1 cellular context compared by ENCODE assay signal in genomic region chr6:44003345-44004061, GRCh38.
TF ChIP-seq lines count a peak whose summit lies in the region.

No MANE protein-coding gene starts in this region.

TF ChIP-seq in GM12878, 131 proteins besides CTCF, POLR2A, EP300 and RAD21 (continued from another document and continues in another):
- TF ChIP-seq, protein P1, sequence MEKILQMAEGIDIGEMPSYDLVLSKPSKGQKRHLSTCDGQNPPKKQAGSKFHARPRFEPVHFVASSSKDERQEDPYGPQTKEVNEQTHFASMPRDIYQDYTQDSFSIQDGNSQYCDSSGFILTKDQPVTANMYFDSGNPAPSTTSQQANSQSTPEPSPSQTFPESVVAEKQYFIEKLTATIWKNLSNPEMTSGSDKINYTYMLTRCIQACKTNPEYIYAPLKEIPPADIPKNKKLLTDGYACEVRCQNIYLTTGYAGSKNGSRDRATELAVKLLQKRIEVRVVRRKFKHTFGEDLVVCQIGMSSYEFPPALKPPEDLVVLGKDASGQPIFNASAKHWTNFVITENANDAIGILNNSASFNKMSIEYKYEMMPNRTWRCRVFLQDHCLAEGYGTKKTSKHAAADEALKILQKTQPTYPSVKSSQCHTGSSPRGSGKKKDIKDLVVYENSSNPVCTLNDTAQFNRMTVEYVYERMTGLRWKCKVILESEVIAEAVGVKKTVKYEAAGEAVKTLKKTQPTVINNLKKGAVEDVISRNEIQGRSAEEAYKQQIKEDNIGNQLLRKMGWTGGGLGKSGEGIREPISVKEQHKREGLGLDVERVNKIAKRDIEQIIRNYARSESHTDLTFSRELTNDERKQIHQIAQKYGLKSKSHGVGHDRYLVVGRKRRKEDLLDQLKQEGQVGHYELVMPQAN (conservative IDR thresholded peaks at IDR 0.05) = no peak
- TF ChIP-seq POLR2AphosphoS5 (IDR thresholded peaks at IDR 0.05; ENCODE audit: low read length) (0 out of 2 replicates have a peak, but pooled peaks have one; percentile 46), RCOR1 (conservative IDR thresholded peaks at IDR 0.05; ENCODE audit: low read depth, low read length) (no peak), RELA (IDR thresholded peaks at IDR 0.05; ENCODE audit: borderline replicate concordance, partially characterized antibody) (no peak), RUNX3 (IDR thresholded peaks at IDR 0.05; ENCODE audit: low read length) (no peak), TBL1XR1 (IDR thresholded peaks at IDR 0.05; ENCODE audit: low read depth, low read length) (no peak), EGR1 (IDR thresholded peaks at IDR 0.05; ENCODE audit: borderline replicate concordance in 1 of 2, low read depth in 2 of 2, low read length in 2 of 2) (no peak), SMAD1 (IDR thresholded peaks at IDR 0.05; ENCODE audit: low read depth, partially characterized antibody) (no peak), JUNB (IDR thresholded peaks at IDR 0.05) (no peak), TAF1 (IDR thresholded peaks at IDR 0.05; ENCODE audit: borderline replicate concordance, low read depth, low read length) (no peak), STAT3 (IDR thresholded peaks at IDR 0.05; ENCODE audit: low read depth, low read length) (no peak), CHD1 (IDR thresholded peaks at IDR 0.05; ENCODE audit: low read depth, low read length) (no peak), TCF3 (IDR thresholded peaks at IDR 0.05; ENCODE audit: borderline replicate concordance, insufficient read depth, low read depth, low read length) (no peak), SPI1 (IDR thresholded peaks at IDR 0.05; ENCODE audit: borderline replicate concordance, insufficient read depth, low read depth, low read length) (no peak), NRF1 (conservative IDR thresholded peaks at IDR 0.05; ENCODE audit: low read depth, low read length) (no peak), HSF1 (IDR thresholded peaks at IDR 0.05; ENCODE audit: low read depth, low read length) (no peak), E2F4 (IDR thresholded peaks at IDR 0.05; ENCODE audit: low read depth, low read length) (no peak), MTA2 (IDR thresholded peaks at IDR 0.05; ENCODE audit: low read depth) (peak; percentile 54; the same call in 1 of the 2 replicates), RFX5 (IDR thresholded peaks at IDR 0.05; ENCODE audit: low read depth, low read length) (no peak), ESRRA (IDR thresholded peaks at IDR 0.05; ENCODE audit: low read length) (no peak), NBN (IDR thresholded peaks at IDR 0.05) (0 out of 2 replicates have a peak, but pooled peaks have one; percentile 78), ZNF217 (IDR thresholded peaks at IDR 0.05) (0 out of 2 replicates have a peak, but pooled peaks have one; percentile 12), BHLHE40 (IDR thresholded peaks at IDR 0.05; ENCODE audit: borderline replicate concordance in 1 of 2, low read depth in 2 of 2, low read length in 1 of 2) (peak in 1 of 2 experiments; percentile 28; a peak in 1 of 4 replicates), IRF5 (IDR thresholded peaks at IDR 0.05; ENCODE audit: borderline replicate concordance) (no peak), MEF2B (IDR thresholded peaks at IDR 0.05; ENCODE audit: partially characterized antibody, poor library complexity, severe bottlenecking) (peak; percentile 55), BACH1 (IDR thresholded peaks at IDR 0.05; ENCODE audit: borderline replicate concordance) (0 out of 2 replicates have a peak, but pooled peaks have one; percentile 8), RELB (IDR thresholded peaks at IDR 0.05; ENCODE audit: low read depth) (0 out of 2 replicates have a peak, but pooled peaks have one; percentile 70), CBX5 (IDR thresholded peaks at IDR 0.05; ENCODE audit: low read depth) (no peak), PBX3 (IDR thresholded peaks at IDR 0.05; ENCODE audit: insufficient replicate concordance, low read depth, low read length) (no peak)
- TF ChIP-seq, protein P2, sequence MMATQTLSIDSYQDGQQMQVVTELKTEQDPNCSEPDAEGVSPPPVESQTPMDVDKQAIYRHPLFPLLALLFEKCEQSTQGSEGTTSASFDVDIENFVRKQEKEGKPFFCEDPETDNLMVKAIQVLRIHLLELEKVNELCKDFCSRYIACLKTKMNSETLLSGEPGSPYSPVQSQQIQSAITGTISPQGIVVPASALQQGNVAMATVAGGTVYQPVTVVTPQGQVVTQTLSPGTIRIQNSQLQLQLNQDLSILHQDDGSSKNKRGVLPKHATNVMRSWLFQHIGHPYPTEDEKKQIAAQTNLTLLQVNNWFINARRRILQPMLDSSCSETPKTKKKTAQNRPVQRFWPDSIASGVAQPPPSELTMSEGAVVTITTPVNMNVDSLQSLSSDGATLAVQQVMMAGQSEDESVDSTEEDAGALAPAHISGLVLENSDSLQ (IDR thresholded peaks at IDR 0.05) = no peak
- TF ChIP-seq, protein P3, sequence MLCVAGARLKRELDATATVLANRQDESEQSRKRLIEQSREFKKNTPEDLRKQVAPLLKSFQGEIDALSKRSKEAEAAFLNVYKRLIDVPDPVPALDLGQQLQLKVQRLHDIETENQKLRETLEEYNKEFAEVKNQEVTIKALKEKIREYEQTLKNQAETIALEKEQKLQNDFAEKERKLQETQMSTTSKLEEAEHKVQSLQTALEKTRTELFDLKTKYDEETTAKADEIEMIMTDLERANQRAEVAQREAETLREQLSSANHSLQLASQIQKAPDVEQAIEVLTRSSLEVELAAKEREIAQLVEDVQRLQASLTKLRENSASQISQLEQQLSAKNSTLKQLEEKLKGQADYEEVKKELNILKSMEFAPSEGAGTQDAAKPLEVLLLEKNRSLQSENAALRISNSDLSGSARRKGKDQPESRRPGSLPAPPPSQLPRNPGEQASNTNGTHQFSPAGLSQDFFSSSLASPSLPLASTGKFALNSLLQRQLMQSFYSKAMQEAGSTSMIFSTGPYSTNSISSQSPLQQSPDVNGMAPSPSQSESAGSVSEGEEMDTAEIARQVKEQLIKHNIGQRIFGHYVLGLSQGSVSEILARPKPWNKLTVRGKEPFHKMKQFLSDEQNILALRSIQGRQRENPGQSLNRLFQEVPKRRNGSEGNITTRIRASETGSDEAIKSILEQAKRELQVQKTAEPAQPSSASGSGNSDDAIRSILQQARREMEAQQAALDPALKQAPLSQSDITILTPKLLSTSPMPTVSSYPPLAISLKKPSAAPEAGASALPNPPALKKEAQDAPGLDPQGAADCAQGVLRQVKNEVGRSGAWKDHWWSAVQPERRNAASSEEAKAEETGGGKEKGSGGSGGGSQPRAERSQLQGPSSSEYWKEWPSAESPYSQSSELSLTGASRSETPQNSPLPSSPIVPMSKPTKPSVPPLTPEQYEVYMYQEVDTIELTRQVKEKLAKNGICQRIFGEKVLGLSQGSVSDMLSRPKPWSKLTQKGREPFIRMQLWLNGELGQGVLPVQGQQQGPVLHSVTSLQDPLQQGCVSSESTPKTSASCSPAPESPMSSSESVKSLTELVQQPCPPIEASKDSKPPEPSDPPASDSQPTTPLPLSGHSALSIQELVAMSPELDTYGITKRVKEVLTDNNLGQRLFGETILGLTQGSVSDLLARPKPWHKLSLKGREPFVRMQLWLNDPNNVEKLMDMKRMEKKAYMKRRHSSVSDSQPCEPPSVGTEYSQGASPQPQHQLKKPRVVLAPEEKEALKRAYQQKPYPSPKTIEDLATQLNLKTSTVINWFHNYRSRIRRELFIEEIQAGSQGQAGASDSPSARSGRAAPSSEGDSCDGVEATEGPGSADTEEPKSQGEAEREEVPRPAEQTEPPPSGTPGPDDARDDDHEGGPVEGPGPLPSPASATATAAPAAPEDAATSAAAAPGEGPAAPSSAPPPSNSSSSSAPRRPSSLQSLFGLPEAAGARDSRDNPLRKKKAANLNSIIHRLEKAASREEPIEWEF (IDR thresholded peaks at IDR 0.05; ENCODE audit: insufficient replicate concordance, low read depth, low read length) = no peak
- TF ChIP-seq, protein P4, sequence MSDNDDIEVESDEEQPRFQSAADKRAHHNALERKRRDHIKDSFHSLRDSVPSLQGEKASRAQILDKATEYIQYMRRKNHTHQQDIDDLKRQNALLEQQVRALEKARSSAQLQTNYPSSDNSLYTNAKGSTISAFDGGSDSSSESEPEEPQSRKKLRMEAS (IDR thresholded peaks at IDR 0.05; ENCODE audit: low read depth, low read length) = peak; percentile 22; the same call in 1 of the 2 replicates
- TF ChIP-seq, protein P5, sequence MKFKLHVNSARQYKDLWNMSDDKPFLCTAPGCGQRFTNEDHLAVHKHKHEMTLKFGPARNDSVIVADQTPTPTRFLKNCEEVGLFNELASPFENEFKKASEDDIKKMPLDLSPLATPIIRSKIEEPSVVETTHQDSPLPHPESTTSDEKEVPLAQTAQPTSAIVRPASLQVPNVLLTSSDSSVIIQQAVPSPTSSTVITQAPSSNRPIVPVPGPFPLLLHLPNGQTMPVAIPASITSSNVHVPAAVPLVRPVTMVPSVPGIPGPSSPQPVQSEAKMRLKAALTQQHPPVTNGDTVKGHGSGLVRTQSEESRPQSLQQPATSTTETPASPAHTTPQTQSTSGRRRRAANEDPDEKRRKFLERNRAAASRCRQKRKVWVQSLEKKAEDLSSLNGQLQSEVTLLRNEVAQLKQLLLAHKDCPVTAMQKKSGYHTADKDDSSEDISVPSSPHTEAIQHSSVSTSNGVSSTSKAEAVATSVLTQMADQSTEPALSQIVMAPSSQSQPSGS (IDR thresholded peaks at IDR 0.05; ENCODE audit: low read length) = no peak
- TF ChIP-seq, protein P6, sequence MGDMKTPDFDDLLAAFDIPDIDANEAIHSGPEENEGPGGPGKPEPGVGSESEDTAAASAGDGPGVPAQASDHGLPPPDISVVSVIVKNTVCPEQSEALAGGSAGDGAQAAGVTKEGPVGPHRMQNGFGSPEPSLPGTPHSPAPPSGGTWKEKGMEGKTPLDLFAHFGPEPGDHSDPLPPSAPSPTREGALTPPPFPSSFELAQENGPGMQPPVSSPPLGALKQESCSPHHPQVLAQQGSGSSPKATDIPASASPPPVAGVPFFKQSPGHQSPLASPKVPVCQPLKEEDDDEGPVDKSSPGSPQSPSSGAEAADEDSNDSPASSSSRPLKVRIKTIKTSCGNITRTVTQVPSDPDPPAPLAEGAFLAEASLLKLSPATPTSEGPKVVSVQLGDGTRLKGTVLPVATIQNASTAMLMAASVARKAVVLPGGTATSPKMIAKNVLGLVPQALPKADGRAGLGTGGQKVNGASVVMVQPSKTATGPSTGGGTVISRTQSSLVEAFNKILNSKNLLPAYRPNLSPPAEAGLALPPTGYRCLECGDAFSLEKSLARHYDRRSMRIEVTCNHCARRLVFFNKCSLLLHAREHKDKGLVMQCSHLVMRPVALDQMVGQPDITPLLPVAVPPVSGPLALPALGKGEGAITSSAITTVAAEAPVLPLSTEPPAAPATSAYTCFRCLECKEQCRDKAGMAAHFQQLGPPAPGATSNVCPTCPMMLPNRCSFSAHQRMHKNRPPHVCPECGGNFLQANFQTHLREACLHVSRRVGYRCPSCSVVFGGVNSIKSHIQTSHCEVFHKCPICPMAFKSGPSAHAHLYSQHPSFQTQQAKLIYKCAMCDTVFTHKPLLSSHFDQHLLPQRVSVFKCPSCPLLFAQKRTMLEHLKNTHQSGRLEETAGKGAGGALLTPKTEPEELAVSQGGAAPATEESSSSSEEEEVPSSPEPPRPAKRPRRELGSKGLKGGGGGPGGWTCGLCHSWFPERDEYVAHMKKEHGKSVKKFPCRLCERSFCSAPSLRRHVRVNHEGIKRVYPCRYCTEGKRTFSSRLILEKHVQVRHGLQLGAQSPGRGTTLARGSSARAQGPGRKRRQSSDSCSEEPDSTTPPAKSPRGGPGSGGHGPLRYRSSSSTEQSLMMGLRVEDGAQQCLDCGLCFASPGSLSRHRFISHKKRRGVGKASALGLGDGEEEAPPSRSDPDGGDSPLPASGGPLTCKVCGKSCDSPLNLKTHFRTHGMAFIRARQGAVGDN (IDR thresholded peaks at IDR 0.05) = peak; percentile 70; the same call in 1 of the 2 replicates
